In genomic region chr21:34073749-34074282, GRCh38 we compare ENCODE assay signal across 8 cellular contexts. TPM values are rescaled to one million over a fixed set of nuclear protein-coding genes. Genes with fewer than 3 reads are reported as not detected.
DNase-seq lines count a peak whose midpoint lies in the region; ATAC-seq and TF ChIP-seq lines count a peak whose summit lies in the region.

No MANE protein-coding gene starts in this region.

- H2AFZ ChIP-seq in H9 (ENCODE audit: low read length): no peak overlapping the region
- H2AFZ ChIP-seq in MM.1S (ENCODE audit: low read length): peak overlapping the region; percentile 59

- peaks cover 15% of the 10 kb centered on the region for H3K27me3 Mint-ChIP-seq in H9 (ENCODE audit: low read depth)
- H3K27me3 Mint-ChIP-seq in activated T-helper 17 cell treated with anti-CD3 and anti-CD28 coated beads, Interleukin-2, amount 50 U/mL, for 72 hours: no peaks in the 10 kb centered on the region

- H2BK12ac ChIP-seq in H9 (ENCODE audit: insufficient read length, low read depth, low read length): no peak overlapping the region

- peak overlapping the region; percentile 94 to 97 for H3K4me3 Mint-ChIP-seq in H9
- peak overlapping the region; percentile 98 for H3K4me3 Mint-ChIP-seq in activated T-helper 17 cell treated with anti-CD3 and anti-CD28 coated beads, Interleukin-2, amount 50 U/mL, for 72 hours

- no peak overlapping the region for H2BK20ac ChIP-seq in H9 (ENCODE audit: low read depth, low read length, poor library complexity, severe bottlenecking)

- H3K9me2 ChIP-seq in MM.1S (replicated peaks; ENCODE audit: insufficient read depth, low read length): no peaks in the 10 kb centered on the region

- peak overlapping the region; percentile 89 for H3K18ac ChIP-seq in H9 (ENCODE audit: insufficient read length, low read depth, low read length)

- peak overlapping the region; percentile 25 to 97 (median 95); a peak in 3 of 7 replicates for H3K27ac Mint-ChIP-seq in H9
- H3K27ac Mint-ChIP-seq in activated T-helper 17 cell treated with anti-CD3 and anti-CD28 coated beads, Interleukin-2, amount 50 U/mL, for 72 hours: peak overlapping the region; percentile 96

- H3K9me3 ChIP-seq in H9 (ENCODE audit: control insufficient read depth, low read depth, low read length): no peaks in the 10 kb centered on the region
- H3K9me3 ChIP-seq in MM.1S (replicated peaks; ENCODE audit: insufficient read depth, low read length): no peaks in the 10 kb centered on the region
- no peaks in the 10 kb centered on the region for H3K9me3 ChIP-seq in neutrophil

- H3K23ac ChIP-seq in H9 (ENCODE audit: insufficient read length, low read depth, low read length): no peak overlapping the region

- no peak overlapping the region for H4K5ac ChIP-seq in H9 (ENCODE audit: insufficient read length, low read depth, low read length)

- H3K79me2 ChIP-seq in H9 (ENCODE audit: insufficient read depth, low read length) (peaks cover 14% of the 10 kb centered on the region; the same call in 1 of the 2 replicates), MM.1S (ENCODE audit: low read length) (peaks cover 27% of the 10 kb centered on the region)

- peaks cover 7% of the 10 kb centered on the region; the same call in 1 of the 2 replicates for H3F3A ChIP-seq in MM.1S (ENCODE audit: insufficient read depth, low read length)

- H3K4ac ChIP-seq in H9 (ENCODE audit: low read depth, low read length): no peak overlapping the region

- no CpG with 5 or more reads among the region's 95 CpGs for WGBS in H9 (ENCODE audit: extremely low coverage, insufficient read length, low lambda C conversion rate)

- no peak overlapping the region for H4K91ac ChIP-seq in H9 (ENCODE audit: insufficient read length, low read depth, low read length)

- H3K56ac ChIP-seq in H9 (ENCODE audit: insufficient read length, low read depth, low read length): no peak overlapping the region

- peak overlapping the region; percentile 78 for H3K9ac ChIP-seq in H9 (ENCODE audit: extremely low read depth, insufficient read length, low read length)
- H3K9ac ChIP-seq in MM.1S (ENCODE audit: low read length): peak overlapping the region; percentile 55; the same call in 1 of the 2 replicates

- H3K4me2 ChIP-seq in H9 (ENCODE audit: insufficient read depth, insufficient read length, low read length) (peak overlapping the region; percentile 88), MM.1S (ENCODE audit: low read depth, low read length) (peak overlapping the region; percentile 87)

- no peak overlapping the region for H4K8ac ChIP-seq in H9 (replicated peaks; ENCODE audit: insufficient read length, low read depth, low read length)

- H3K4me1 ChIP-seq in H9 (ENCODE audit: insufficient read depth, low read length) (peaks cover 5% of the 10 kb centered on the region), MM.1S (ENCODE audit: low read length) (peaks cover 6% of the 10 kb centered on the region), foreskin keratinocyte (peaks cover 8% of the 10 kb centered on the region), neutrophil (ENCODE audit: control insufficient read depth in 1 of 2, insufficient read depth in 1 of 2, low read depth in 1 of 2, low read length in 1 of 2) (peaks cover 29 to 35% of the 10 kb centered on the region in 2 experiments)

- peak overlapping the region; percentile 79 for H3K14ac ChIP-seq in H9 (ENCODE audit: insufficient read depth, low read length)

- peak overlapping the region; percentile 73 for H3K4me3 ChIP-seq in MM.1S (ENCODE audit: low read length)
- peak overlapping the region; percentile 73 to 81 for H3K4me3 ChIP-seq in neutrophil (ENCODE audit: low read depth in 1 of 2, low read length in 1 of 2)

- TF ChIP-seq CTCF in GM13977 (IDR thresholded peaks at IDR 0.05; ENCODE audit: extremely low read depth, insufficient read depth, missing control alignments) (no peak), H9 (conservative IDR thresholded peaks at IDR 0.05) (no peak), MM.1S (IDR thresholded peaks at IDR 0.05; ENCODE audit: low read length) (no peak), foreskin keratinocyte (conservative IDR thresholded peaks at IDR 0.05) (no peak), neutrophil (IDR thresholded peaks at IDR 0.05) (no peak)

- peaks cover 5 to 21% (median 16%) of the 10 kb centered on the region in 3 experiments; a peak in 6 of 7 replicates for H3K36me3 Mint-ChIP-seq in H9 (ENCODE audit: insufficient read depth in 1 of 3, low read depth in 3 of 3)
- H3K36me3 Mint-ChIP-seq in activated T-helper 17 cell treated with anti-CD3 and anti-CD28 coated beads, Interleukin-2, amount 50 U/mL, for 72 hours (ENCODE audit: low read depth): peaks cover 6% of the 10 kb centered on the region

- no peak overlapping the region for H2BK5ac ChIP-seq in H9 (ENCODE audit: insufficient read length, low read length)

- H3T11ph ChIP-seq in H9 (ENCODE audit: low read length): no peak overlapping the region

- peaks cover 3% of the 10 kb centered on the region for H3K79me1 ChIP-seq in H9 (ENCODE audit: insufficient read depth, low read depth, low read length, poor library complexity, severe bottlenecking)

- peak; percentile 36 for ATAC-seq in activated T-helper 17 cell treated with anti-CD3 and anti-CD28 coated beads, Interleukin-2, amount 50 U/mL, for 72 hours (replicated peaks)
- peak; percentile 41 for ATAC-seq in foreskin keratinocyte

- H3K9me3 Mint-ChIP-seq in H9: no peaks in the 10 kb centered on the region; a peak in 1 of 5 replicates
- no peaks in the 10 kb centered on the region for H3K9me3 Mint-ChIP-seq in activated T-helper 17 cell treated with anti-CD3 and anti-CD28 coated beads, Interleukin-2, amount 50 U/mL, for 72 hours

- DNase-seq in GM13977 (ENCODE audit: low spot score) (peak; percentile 52), H9 (no peak), MM.1S (peak; percentile 56), foreskin keratinocyte (no peak), middle frontal gyrus (ENCODE audit: extremely low spot score, low spot score) (no peak), AML-193 (lab: John Stamatoyannopoulos, UW) (no peak)

- peaks cover 26 to 32% of the 10 kb centered on the region in 2 experiments for H3K4me1 Mint-ChIP-seq in H9
- peaks cover 38% of the 10 kb centered on the region for H3K4me1 Mint-ChIP-seq in activated T-helper 17 cell treated with anti-CD3 and anti-CD28 coated beads, Interleukin-2, amount 50 U/mL, for 72 hours

- H3K23me2 ChIP-seq in H9 (ENCODE audit: insufficient read length, low read depth, low read length, poor library complexity, severe bottlenecking): peaks cover 12% of the 10 kb centered on the region

- H2AK5ac ChIP-seq in H9 (ENCODE audit: insufficient read length, low read length): no peak overlapping the region

- no peak overlapping the region for H2BK15ac ChIP-seq in H9 (ENCODE audit: low read depth, low read length)

- no peaks in the 10 kb centered on the region for H4K20me1 ChIP-seq in H9 (ENCODE audit: control insufficient read depth, insufficient read depth, insufficient read length)
- no peaks in the 10 kb centered on the region; the same call in 1 of the 2 replicates for H4K20me1 ChIP-seq in MM.1S (ENCODE audit: insufficient read depth, low read length)

- H3K27me3 ChIP-seq in H9 (ENCODE audit: insufficient read depth, low read length) (no peaks in the 10 kb centered on the region), MM.1S (replicated peaks; ENCODE audit: insufficient read depth, low read length) (no peaks in the 10 kb centered on the region), foreskin keratinocyte (no peaks in the 10 kb centered on the region), neutrophil (peaks cover 7% of the 10 kb centered on the region)

- in situ Hi-C loops in GM13977 (cut with MboI; ENCODE audit: low pct_unique_long_range_greater_than_20kb, low sequenced_read_pairs, unreplicated experiment): no loop called here

- no peak overlapping the region for H2BK120ac ChIP-seq in H9 (ENCODE audit: low read depth, low read length, poor library complexity, severe bottlenecking)

- H3K27ac ChIP-seq in H9 (ENCODE audit: insufficient read length, low read depth, low read length) (no peak overlapping the region), MM.1S (ENCODE audit: low read length) (peak overlapping the region; percentile 41; the same call in 1 of the 2 replicates), foreskin keratinocyte (peak overlapping the region; percentile 91), neutrophil (peak overlapping the region; percentile 86)

- H3K36me3 ChIP-seq in MM.1S (replicated peaks; ENCODE audit: insufficient read depth, low read length): no peaks in the 10 kb centered on the region
- no peaks in the 10 kb centered on the region for H3K36me3 ChIP-seq in neutrophil

RNA-seq across cellular contexts. Expression of gene MRPS6, which starts 0.4 kb away (rescaled TPM):
- total RNA-seq in H9 (2021) (77.5 and 83.2 TPM in 2 replicates), foreskin keratinocyte (34.3 and 43.0 TPM in 2 replicates)
- 100 to 1,000 TPM; 131 to 141 TPM for total RNA-seq in activated T-helper 17 cell treated with anti-CD3 and anti-CD28 coated beads, Interleukin-2, amount 50 U/mL, for 72 hours
- 60.0 and 69.8 TPM in 2 replicates for polyA plus RNA-seq in foreskin keratinocyte

RNA-seq across cellular contexts. Expression of gene SLC5A3, which starts 0.4 kb away (rescaled TPM):
- 11.4 and 12.3 TPM in 2 replicates for total RNA-seq in H9 (2021)
- total RNA-seq in activated T-helper 17 cell treated with anti-CD3 and anti-CD28 coated beads, Interleukin-2, amount 50 U/mL, for 72 hours: 10 to 100 TPM; 35.5 to 72.2 TPM
- total RNA-seq in foreskin keratinocyte: 8.3 and 8.6 TPM in 2 replicates
- polyA plus RNA-seq in foreskin keratinocyte: 0.77 and 1.0 TPM in 2 replicates

Comparison
In these comparisons a context has a peak if more than half of its experiments do, and no peak if none do; other contexts are left out.
1. DNase-seq: peak in GM13977 (single experiment) and MM.1S (single experiment); none in H9 (single experiment), foreskin keratinocyte (0 of 2), middle frontal gyrus (single experiment) and AML-193 (0 of 2).